In the genomic region with DNA sequence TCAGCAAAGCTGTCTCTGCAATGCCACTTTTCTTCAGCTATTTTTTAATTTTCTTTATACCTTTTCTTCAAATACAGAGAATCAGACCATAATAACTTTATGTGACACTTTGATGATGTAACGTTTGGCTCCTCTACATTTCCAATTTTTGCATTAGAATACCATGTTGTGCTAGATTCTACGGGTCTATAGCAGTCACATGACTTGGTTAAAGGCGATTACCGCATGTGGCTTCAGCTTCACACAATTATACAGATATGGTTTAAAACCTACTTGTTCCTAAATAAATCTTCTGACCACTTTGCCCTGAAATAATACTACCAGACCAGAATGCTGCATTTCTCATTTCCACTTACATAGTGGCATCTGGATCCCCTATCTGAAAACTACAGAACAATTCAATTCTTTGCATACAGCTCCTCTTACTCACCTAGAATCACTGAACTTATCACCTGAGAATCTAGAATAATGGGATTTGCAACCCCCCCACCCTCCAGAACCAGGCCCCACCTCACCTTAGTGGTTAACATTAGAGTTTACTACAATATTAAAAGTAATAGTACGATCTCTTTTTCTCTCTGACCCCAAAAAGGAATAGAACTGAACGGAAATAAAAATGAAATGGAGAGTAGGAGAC, we compare ENCODE assay signal across 8 cellular contexts. TPM values are rescaled to one million over a fixed set of nuclear protein-coding genes. Genes with fewer than 3 reads are reported as not detected.
A peak's percentile ranks its signal among the peaks of the same experiment; 100 is the strongest.
DNase-seq lines count a peak whose midpoint lies in the region; ATAC-seq, FAIRE-seq and TF ChIP-seq lines count a peak whose summit lies in the region.

No MANE protein-coding gene starts in this region.

- peak in 3 of 5 donors; percentile 6 to 29 (median 18) for DNase-seq in CD8-positive, alpha-beta memory T cell
- DNase-seq in OCI-LY7 (ENCODE audit: low spot score) (no peak), H1 (ENCODE audit: low read depth in 1 of 2, low spot score in 2 of 2) (no peak), NCI-H2107 (lab: John Stamatoyannopoulos, UW) (no peak), RPMI8226 (no peak), NCI-H2081 (lab: John Stamatoyannopoulos, UW) (no peak)

- H3K79me1 ChIP-seq in H1 (ENCODE audit: low read depth, low read length), result peaks cover 2% of the 10 kb centered on the region; the same call in 1 of the 2 replicates

- H3K56ac ChIP-seq in H1 (replicated peaks; ENCODE audit: insufficient read length, low read depth, low read length), result no peak overlapping the region

- H3K14ac ChIP-seq in H1 (ENCODE audit: insufficient read length), result no peak overlapping the region

- ATAC-seq in GM18511 (IDR thresholded peaks at IDR 0.05; ENCODE audit: unreplicated experiment), result no peak

- TF ChIP-seq CTCF in OCI-LY7 (conservative IDR thresholded peaks at IDR 0.05; ENCODE audit: low read length) (no peak), H1 (IDR thresholded peaks at IDR 0.05; ENCODE audit: control extremely low read depth in 1 of 3, insufficient read depth in 1 of 3, low read depth in 1 of 3, low read length in 3 of 3) (no peak)

- H3K4me1 ChIP-seq in CD8-positive, alpha-beta memory T cell (ENCODE audit: insufficient read depth, low read length), result peaks cover 53% of the 10 kb centered on the region
- H3K4me1 ChIP-seq in OCI-LY7 (ENCODE audit: insufficient read depth, low read length, poor library complexity, severe bottlenecking) (peaks cover 32% of the 10 kb centered on the region), H1 (replicated peaks in 1 of 4; ENCODE audit: control insufficient read depth in 3 of 4, insufficient read depth in 4 of 4, low read length in 3 of 4) (peaks cover 0 to 1% (median under 1%) of the 10 kb centered on the region in 4 experiments; a peak in 4 of 7 replicates), neuron (ENCODE audit: insufficient read depth, low read length) (peaks cover 10% of the 10 kb centered on the region)

- H3K79me2 ChIP-seq in OCI-LY7 (ENCODE audit: insufficient read depth, low read depth, low read length) (peaks cover 53% of the 10 kb centered on the region), H1 (ENCODE audit: control insufficient read depth in 1 of 2, insufficient read depth in 2 of 2, low read length in 2 of 2) (peaks cover 0 to 50% of the 10 kb centered on the region in 2 experiments; a peak in 2 of 4 replicates)

- intact Hi-C loops in OCI-LY7 (cut with micrococcal nuclease; ENCODE audit: unreplicated experiment), result no loop called here

- no peaks in the 10 kb centered on the region for H3K27me3 ChIP-seq in CD8-positive, alpha-beta memory T cell (ENCODE audit: insufficient read depth, low read length, poor library complexity, severe bottlenecking)
- H3K27me3 ChIP-seq in H1 (replicated peaks in 1 of 4; ENCODE audit: control insufficient read depth in 3 of 4, extremely low read depth in 1 of 4, insufficient read depth in 3 of 4, low read length in 3 of 4) (no peaks in the 10 kb centered on the region; a peak in 2 of 7 replicates), neuron (ENCODE audit: insufficient read depth, low read length) (no peaks in the 10 kb centered on the region)

- TSS peak; percentile 63 for BruUV-seq in OCI-LY7 (replicated peaks; lab: Mats Ljungman, UMichigan)

- POLR2A ChIA-PET in CD8-positive, alpha-beta memory T cell (lab: Charles Lee), result interaction anchor here (1.0 kb wide), 1 partner anchor 311 kb away, joined by 4 read pairs; no protein-coding TSS in a partner anchor
- POLR2A ChIA-PET in OCI-LY7 (lab: Charles Lee), result interaction anchor here (0.6 kb wide), 1 partner anchor 278 kb away, joined by 3 read pairs; no protein-coding TSS in a partner anchor
- POLR2A ChIA-PET in H1 (lab: Charles Lee; ENCODE audit: partially characterized antibody), result interaction anchor here (1.3 kb wide), 1 partner anchor 22 kb away, joined by 4 read pairs; no protein-coding TSS in a partner anchor

- no peak for TF ChIP-seq RAD21 in H1 (IDR thresholded peaks at IDR 0.05 in 1 of 2, conservative IDR thresholded peaks at IDR 0.05 in 1 of 2; ENCODE audit: low read depth in 2 of 2, low read length in 2 of 2)

- H3K4me3 ChIP-seq in CD8-positive, alpha-beta memory T cell (ENCODE audit: low read length), result peak overlapping the region; percentile 75
- H3K4me3 ChIP-seq in OCI-LY7 (ENCODE audit: low read depth, low read length, poor library complexity, severe bottlenecking), result peak overlapping the region; percentile 99
- peak overlapping the region; percentile 65 to 98 (median 79) for H3K4me3 ChIP-seq in H1 (ENCODE audit: extremely low read depth in 1 of 4, insufficient read depth in 2 of 4, low read depth in 3 of 4, low read length in 4 of 4)
- peak overlapping the region; percentile 84 for H3K4me3 ChIP-seq in neuron (ENCODE audit: low read length)

- peaks cover 6% of the 10 kb centered on the region; the same call in 1 of the 2 replicates for H4K20me1 ChIP-seq in OCI-LY7 (ENCODE audit: insufficient read depth, low read length)
- peaks cover 3 to 5% of the 10 kb centered on the region in 2 experiments for H4K20me1 ChIP-seq in H1 (replicated peaks in 1 of 2; ENCODE audit: control insufficient read depth in 1 of 2, insufficient read depth in 2 of 2, low read length in 2 of 2)

- no peak for TF ChIP-seq EP300 in H1 (IDR thresholded peaks at IDR 0.05; ENCODE audit: borderline replicate concordance in 1 of 2, low read depth in 2 of 2, low read length in 2 of 2)

- H2AFZ ChIP-seq in OCI-LY7 (ENCODE audit: low read length) (no peak overlapping the region), H1 (ENCODE audit: low read length) (no peak overlapping the region), neuron (ENCODE audit: low read depth, low read length) (no peak overlapping the region)

- H3K9ac ChIP-seq in H1 (replicated peaks in 1 of 4; ENCODE audit: extremely low read depth in 1 of 4, low read depth in 3 of 4, low read length in 3 of 4), result no peak overlapping the region; a peak in 1 of 7 replicates

- CTCF ChIA-PET in CD8-positive, alpha-beta memory T cell (lab: Charles Lee), result no interaction called here
- CTCF ChIA-PET in OCI-LY7 (lab: Charles Lee; ENCODE audit: unreplicated experiment), result no interaction called here
- CTCF ChIA-PET in H1 (lab: Charles Lee; ENCODE audit: partially characterized antibody), result interaction anchor here (0.8 kb wide), 1 partner anchor 117 kb away, joined by 3 read pairs; no protein-coding TSS in a partner anchor

- H3K4me2 ChIP-seq in OCI-LY7 (ENCODE audit: low read length), result peak overlapping the region; percentile 92
- H3K4me2 ChIP-seq in H1 (ENCODE audit: insufficient read depth in 1 of 2, low read depth in 2 of 2, low read length in 2 of 2), result peak overlapping the region; percentile 68 to 81

- no peak overlapping the region for H2BK5ac ChIP-seq in H1 (ENCODE audit: low read depth, low read length)

- H3K36me3 ChIP-seq in CD8-positive, alpha-beta memory T cell (ENCODE audit: insufficient read depth, low read length), result no peaks in the 10 kb centered on the region
- H3K36me3 ChIP-seq in OCI-LY7 (ENCODE audit: insufficient read depth, low read length), result peaks cover 43% of the 10 kb centered on the region
- H3K36me3 ChIP-seq in H1 (ENCODE audit: control insufficient read depth in 2 of 4, insufficient read depth in 4 of 4, low read length in 3 of 4), result peaks cover 0 to 19% (median 6%) of the 10 kb centered on the region in 4 experiments; a peak in 4 of 8 replicates
- peaks cover 12% of the 10 kb centered on the region for H3K36me3 ChIP-seq in neuron (ENCODE audit: insufficient read depth, low read length)

- no peak overlapping the region for H2BK12ac ChIP-seq in H1 (ENCODE audit: low read depth, low read length)

- H3K23ac ChIP-seq in H1 (ENCODE audit: insufficient read length), result no peak overlapping the region

- H3K27ac Mint-ChIP-seq in CD8-positive, alpha-beta memory T cell, result peak overlapping the region; percentile 86 to 99 (median 94)

- FAIRE-seq in H1 (lab: Jason Lieb, UNC), result no peak

- H3K9me2 ChIP-seq in OCI-LY7 (ENCODE audit: insufficient read depth, low read length), result no peaks in the 10 kb centered on the region

- H2AK5ac ChIP-seq in H1 (ENCODE audit: low read depth, low read length), result no peak overlapping the region

- H3K4ac ChIP-seq in H1 (replicated peaks; ENCODE audit: insufficient read length, low read depth, low read length), result no peak overlapping the region

- H2BK120ac ChIP-seq in H1 (replicated peaks; ENCODE audit: low read depth, low read length), result no peak overlapping the region

- 33% methylated on average over 6 of the region's 6 CpGs; no CpG with 5 or more reads in 1 of the 2 experiments for WGBS in H1 (ENCODE audit: extremely low coverage in 1 of 2, insufficient coverage in 1 of 2, insufficient read length in 1 of 2, insufficient replicate concordance in 2 of 2, low coverage in 1 of 2, low lambda C conversion rate in 2 of 2, missing lambda C conversion rate in 1 of 2), 2 experiments

- H4K91ac ChIP-seq in H1 (replicated peaks; ENCODE audit: insufficient read length, low read length), result no peak overlapping the region

- H3K18ac ChIP-seq in H1 (ENCODE audit: extremely low read depth, low read length), result no peak overlapping the region

- H3K4me1 Mint-ChIP-seq in CD8-positive, alpha-beta memory T cell, result peaks cover 53 to 63% (median 61%) of the 10 kb centered on the region in 3 donors

- H3K27ac ChIP-seq in CD8-positive, alpha-beta memory T cell (ENCODE audit: low read depth, low read length), result peak overlapping the region; percentile 90
- H3K27ac ChIP-seq in OCI-LY7 (ENCODE audit: low read depth, low read length, poor library complexity, severe bottlenecking) (peak overlapping the region; percentile 5), H1 (ENCODE audit: low read depth, low read length) (no peak overlapping the region)

- TF ChIP-seq POLR2A in H1 (IDR thresholded peaks at IDR 0.05; ENCODE audit: control extremely low read depth in 1 of 2, low read depth in 2 of 2, low read length in 2 of 2), result no peak

- peak overlapping the region; percentile 86 to 96 (median 94) for H3K4me3 Mint-ChIP-seq in CD8-positive, alpha-beta memory T cell

- no peak overlapping the region for H4K8ac ChIP-seq in H1 (ENCODE audit: extremely low read depth, insufficient read depth, low read length)

- H3K36me3 Mint-ChIP-seq in CD8-positive, alpha-beta memory T cell, result peaks cover 0 to 46% (median 6%) of the 10 kb centered on the region in 3 donors

- H3K23me2 ChIP-seq in H1 (ENCODE audit: low read depth, low read length), result peaks cover 5% of the 10 kb centered on the region; the same call in 1 of the 2 replicates

- peaks cover 3 to 4% of the 10 kb centered on the region in 2 donors for H3K27me3 Mint-ChIP-seq in CD8-positive, alpha-beta memory T cell

- no peak overlapping the region for H2BK20ac ChIP-seq in H1 (ENCODE audit: low read length)

- no peaks in the 10 kb centered on the region for H3K9me3 ChIP-seq in CD8-positive, alpha-beta memory T cell (ENCODE audit: low read length)
- no peaks in the 10 kb centered on the region for H3K9me3 ChIP-seq in OCI-LY7 (ENCODE audit: low read length)
- H3K9me3 ChIP-seq in H1 (ENCODE audit: insufficient read depth in 2 of 2, low read depth in 1 of 2, low read length in 1 of 2), result no peaks in the 10 kb centered on the region
- no peaks in the 10 kb centered on the region for H3K9me3 ChIP-seq in neuron (ENCODE audit: low read length)

- H4K5ac ChIP-seq in H1 (ENCODE audit: insufficient read length, low read depth, low read length), result no peak overlapping the region

- no peaks in the 10 kb centered on the region for H3K9me3 Mint-ChIP-seq in CD8-positive, alpha-beta memory T cell

- no peak overlapping the region for H2BK15ac ChIP-seq in H1 (ENCODE audit: low read length)

RNA-seq across cellular contexts. Expression of gene MAX, which starts 1.3 kb away (rescaled TPM):
- total RNA-seq in CD8-positive, alpha-beta memory T cell, result 100 to 1,000 TPM; 126 to 127 TPM
- 135 TPM for polyA plus RNA-seq in CD8-positive, alpha-beta memory T cell
- total RNA-seq in OCI-LY7 (2014; rRNA removed; shearing (Covaris generic)), result 49.1 and 58.3 TPM in 2 replicates
- total RNA-seq in OCI-LY7 (2022), result 91.2 and 94.1 TPM in 2 replicates
- total RNA-seq in H1 (2021; fragmentation: NEBNext Ultra II Directional; extraction: Animal tissue kit (Norgen Biotek cat#: 25700)), result 65.1 and 68.3 TPM in 2 replicates
- polyA plus RNA-seq in H1 (2011; rRNA removed), result 35.8 and 36.9 TPM in 2 replicates
- polyA plus RNA-seq in H1 (2011; cell fraction: cytosol; rRNA removed), result 42.6 TPM
- 46.5 TPM for polyA plus RNA-seq in H1 (2011; cell fraction: nucleus; rRNA removed)
- polyA plus RNA-seq in H1 (2012, experiment 1 of 2), result 33.1 to 49.6 TPM (median 39.9 TPM) in 4 replicates
- 28.3 TPM for polyA plus RNA-seq in H1 (2012, experiment 2 of 2)
- polyA plus RNA-seq in H1 (2013, experiment 1 of 2), result 36.7 TPM
- polyA plus RNA-seq in H1 (2013, experiment 2 of 2), result 38.6 TPM
- 31.5 and 41.5 TPM in 2 replicates for polyA minus RNA-seq in H1 (2011; rRNA and poly(A)+ RNA removed)
- polyA minus RNA-seq in H1 (2011; cell fraction: cytosol; rRNA and poly(A)+ RNA removed), result 19.2 TPM
- polyA minus RNA-seq in H1 (2011; cell fraction: nucleus; rRNA and poly(A)+ RNA removed), result 63.4 TPM

Comparison
In these comparisons a context has a peak if more than half of its experiments do, and no peak if none do; other contexts are left out.
1. DNase-seq: peak in CD8-positive, alpha-beta memory T cell (3 of 5); none in OCI-LY7 (single experiment), H1 (0 of 2), NCI-H2107 (single experiment), RPMI8226 (single experiment) and NCI-H2081 (0 of 2).
2. Peak in every context shown above with its lines, with median percentiles within 50 percentile points of each other: H3K4me3 ChIP-seq.